ENCODE assay signal across 9 cellular contexts in genomic region chr5:44862808-44863207, GRCh38. TPM values are rescaled to one million over a fixed set of nuclear protein-coding genes. Genes with fewer than 3 reads are reported as not detected.
DNase-seq lines count a peak whose midpoint lies in the region; ATAC-seq lines count a peak whose summit lies in the region.
"Had no signal": no experiment of that assay in that cellular context is flagged by ENCODE, and none has a peak within 500 bp of the region (broad histone marks: within the 10 kb centered on the region; RNA-seq: fewer than 3 reads in every experiment).

No MANE protein-coding gene starts in this region.

- H3K27ac Mint-ChIP-seq in stimulated activated naive B cell treated with anti-CD40 and anti-IgM and Interleukin-4, amounts not matched to agents 10 μg/mL and 1 μg/mL and 100 μg/mL, for 72 hours, result no peak overlapping the region
- no peak overlapping the region for H3K27ac Mint-ChIP-seq in activated T-helper 1 cell treated with anti-CD3 and anti-CD28 coated beads, Interleukin-12 subunit alpha, Interleukin-12 subunit beta, Interleukin-2, Interleukin-4 antibody, amounts not matched to agents 30 ng/mL and 10 ng/mL and 1 ng/mL, durations not matched to agents 14 hours and 24 hours and 36 hours

- no peaks in the 10 kb centered on the region for H3K27me3 Mint-ChIP-seq in stimulated activated naive B cell treated with anti-CD40 and anti-IgM and Interleukin-4, amounts not matched to agents 10 μg/mL and 1 μg/mL and 100 μg/mL, for 72 hours
- peaks cover 6% of the 10 kb centered on the region for H3K27me3 Mint-ChIP-seq in activated T-helper 1 cell treated with anti-CD3 and anti-CD28 coated beads, Interleukin-12 subunit alpha, Interleukin-12 subunit beta, Interleukin-2, Interleukin-4 antibody, amounts not matched to agents 30 ng/mL and 10 ng/mL and 1 ng/mL, durations not matched to agents 14 hours and 24 hours and 36 hours (ENCODE audit: insufficient read depth)

- ATAC-seq in HG02885 (IDR thresholded peaks at IDR 0.05; ENCODE audit: poor library complexity, unreplicated experiment), result peak; percentile 85
- ATAC-seq in stimulated activated naive B cell treated with anti-CD40 and anti-IgM and Interleukin-4, amounts not matched to agents 10 μg/mL and 1 μg/mL and 100 μg/mL, for 72 hours (replicated peaks), result no peak
- ATAC-seq: activated T-cell treated with anti-CD3 and anti-CD28 coated beads, Interleukin-2, amount 50 U/mL, for 4 hours had no signal

- no peaks in the 10 kb centered on the region for H3K4me1 Mint-ChIP-seq in stimulated activated naive B cell treated with anti-CD40 and anti-IgM and Interleukin-4, amounts not matched to agents 10 μg/mL and 1 μg/mL and 100 μg/mL, for 72 hours
- no peaks in the 10 kb centered on the region for H3K4me1 Mint-ChIP-seq in activated T-helper 1 cell treated with anti-CD3 and anti-CD28 coated beads, Interleukin-12 subunit alpha, Interleukin-12 subunit beta, Interleukin-2, Interleukin-4 antibody, amounts not matched to agents 30 ng/mL and 10 ng/mL and 1 ng/mL, durations not matched to agents 14 hours and 24 hours and 36 hours (ENCODE audit: low read depth)

- H3K9me3 Mint-ChIP-seq in stimulated activated naive B cell treated with anti-CD40 and anti-IgM and Interleukin-4, amounts not matched to agents 10 μg/mL and 1 μg/mL and 100 μg/mL, for 72 hours, result no peaks in the 10 kb centered on the region
- H3K9me3 Mint-ChIP-seq in activated T-helper 1 cell treated with anti-CD3 and anti-CD28 coated beads, Interleukin-12 subunit alpha, Interleukin-12 subunit beta, Interleukin-2, Interleukin-4 antibody, amounts not matched to agents 30 ng/mL and 10 ng/mL and 1 ng/mL, durations not matched to agents 14 hours and 24 hours and 36 hours, result no peaks in the 10 kb centered on the region
- H3K9me3 Mint-ChIP-seq: activated T-cell treated with anti-CD3 and anti-CD28 coated beads, Interleukin-2, amount 50 U/mL, for 4 hours had no signal

- no peaks in the 10 kb centered on the region for H3K36me3 Mint-ChIP-seq in stimulated activated naive B cell treated with anti-CD40 and anti-IgM and Interleukin-4, amounts not matched to agents 10 μg/mL and 1 μg/mL and 100 μg/mL, for 72 hours
- no peaks in the 10 kb centered on the region for H3K36me3 Mint-ChIP-seq in activated T-helper 1 cell treated with anti-CD3 and anti-CD28 coated beads, Interleukin-12 subunit alpha, Interleukin-12 subunit beta, Interleukin-2, Interleukin-4 antibody, amounts not matched to agents 30 ng/mL and 10 ng/mL and 1 ng/mL, durations not matched to agents 14 hours and 24 hours and 36 hours (ENCODE audit: low read depth)

- DNase-seq in NCI-H1436 (lab: John Stamatoyannopoulos, UW) (peak; percentile 31), NCI-H1436 treated with DMSO at 0.1 percent for 48 hours (lab: John Stamatoyannopoulos, UW) (no peak), SW480 (ENCODE audit: low spot score) (peak; percentile 33), non-pigmented ciliary epithelial cell (ENCODE audit: low read depth) (peak; percentile 6), Ammon's horn (ENCODE audit: low spot score) (no peak)
- DNase-seq in stimulated activated naive B cell treated with anti-CD40 and anti-IgM and Interleukin-4, amounts not matched to agents 10 μg/mL and 1 μg/mL and 100 μg/mL, for 72 hours, result no peak
- DNase-seq in activated T-helper 1 cell treated with anti-CD3 and anti-CD28 coated beads, Interleukin-12 subunit alpha, Interleukin-12 subunit beta, Interleukin-2, Interleukin-4 antibody, amounts not matched to agents 30 ng/mL and 10 ng/mL and 1 ng/mL, durations not matched to agents 14 hours and 24 hours and 36 hours (ENCODE audit: low spot score), result no peak
- DNase-seq: activated T-cell treated with anti-CD3 and anti-CD28 coated beads, Interleukin-2, amount 50 U/mL, for 4 hours had no signal

- intact Hi-C loops in activated T-helper 1 cell treated with anti-CD3 and anti-CD28 coated beads, Interleukin-12 subunit alpha, Interleukin-12 subunit beta, Interleukin-2, Interleukin-4 antibody, amounts not matched to agents 30 ng/mL and 10 ng/mL and 1 ng/mL, durations not matched to agents 14 hours and 24 hours and 36 hours (cut with micrococcal nuclease), result no loop called here

- no peak overlapping the region for H3K4me3 Mint-ChIP-seq in stimulated activated naive B cell treated with anti-CD40 and anti-IgM and Interleukin-4, amounts not matched to agents 10 μg/mL and 1 μg/mL and 100 μg/mL, for 72 hours
- H3K4me3 Mint-ChIP-seq in activated T-helper 1 cell treated with anti-CD3 and anti-CD28 coated beads, Interleukin-12 subunit alpha, Interleukin-12 subunit beta, Interleukin-2, Interleukin-4 antibody, amounts not matched to agents 30 ng/mL and 10 ng/mL and 1 ng/mL, durations not matched to agents 14 hours and 24 hours and 36 hours, result no peak overlapping the region
- H3K4me3 Mint-ChIP-seq: activated T-cell treated with anti-CD3 and anti-CD28 coated beads, Interleukin-2, amount 50 U/mL, for 4 hours had no signal

RNA-seq across cellular contexts. Expression of gene MRPS30, which starts 54.1 kb away (rescaled TPM):
- total RNA-seq in activated T-helper 1 cell treated with anti-CD3 and anti-CD28 coated beads, Interleukin-12 subunit alpha, Interleukin-12 subunit beta, Interleukin-2, Interleukin-4 antibody, amounts not matched to agents 30 ng/mL and 10 ng/mL and 1 ng/mL, durations not matched to agents 14 hours and 24 hours and 36 hours, result 62.9 and 63.5 TPM in 2 replicates

Comparison
In these comparisons a context has a peak if more than half of its experiments do, and no peak if none do; other contexts are left out.
1. DNase-seq: peak in NCI-H1436 (single experiment), SW480 (single experiment) and non-pigmented ciliary epithelial cell (single experiment); none in NCI-H1436 treated with DMSO at 0.1 percent for 48 hours (single experiment), Ammon's horn (single experiment), stimulated activated naive B cell treated with anti-CD40 and anti-IgM and Interleukin-4, amounts not matched to agents 10 μg/mL and 1 μg/mL and 100 μg/mL, for 72 hours (single experiment) and activated T-helper 1 cell treated with anti-CD3 and anti-CD28 coated beads, Interleukin-12 subunit alpha, Interleukin-12 subunit beta, Interleukin-2, Interleukin-4 antibody, amounts not matched to agents 30 ng/mL and 10 ng/mL and 1 ng/mL, durations not matched to agents 14 hours and 24 hours and 36 hours (single experiment).